2 cellular contexts compared by ENCODE assay signal in genomic region chr12:25866586-25867378, GRCh38.
TF ChIP-seq lines count a peak whose summit lies in the region.

No MANE protein-coding gene starts in this region.

TF ChIP-seq in SK-N-SH, 30 proteins besides CTCF, POLR2A, EP300 and RAD21 (continued from another document):
- TF ChIP-seq PBX3 (IDR thresholded peaks at IDR 0.05): peak; percentile 61

TF ChIP-seq in SK-N-SH treated with all-trans-retinoic acid at 6 μM for 48 hours, 23 proteins besides CTCF, POLR2A, EP300 and RAD21 (continued from another document):
- TF ChIP-seq CSRNP3 (CRISPR knock-in tag; IDR thresholded peaks at IDR 0.05): no peak
- TF ChIP-seq RARB (CRISPR knock-in tag; IDR thresholded peaks at IDR 0.05): no peak
- TF ChIP-seq ZFP3 (CRISPR knock-in tag; IDR thresholded peaks at IDR 0.05): no peak
- TF ChIP-seq ZFP30 (CRISPR knock-in tag; IDR thresholded peaks at IDR 0.05): no peak
- TF ChIP-seq PPARA (CRISPR knock-in tag; IDR thresholded peaks at IDR 0.05; ENCODE audit: borderline replicate concordance): no peak
- TF ChIP-seq BACH2 (CRISPR knock-in tag; IDR thresholded peaks at IDR 0.05; ENCODE audit: borderline replicate concordance): no peak
- no peak for TF ChIP-seq GLIS3 (CRISPR knock-in tag; IDR thresholded peaks at IDR 0.05)
- TF ChIP-seq ZNF70 (CRISPR knock-in tag; IDR thresholded peaks at IDR 0.05): no peak
- no peak for TF ChIP-seq POU6F1 (CRISPR knock-in tag; IDR thresholded peaks at IDR 0.05; ENCODE audit: borderline replicate concordance, low read depth)
- TF ChIP-seq TOX (CRISPR knock-in tag; IDR thresholded peaks at IDR 0.05; ENCODE audit: borderline replicate concordance): no peak
- TF ChIP-seq TSHZ2 (CRISPR knock-in tag; IDR thresholded peaks at IDR 0.05): no peak
